19 cellular contexts compared by ENCODE assay signal in the genomic region with DNA sequence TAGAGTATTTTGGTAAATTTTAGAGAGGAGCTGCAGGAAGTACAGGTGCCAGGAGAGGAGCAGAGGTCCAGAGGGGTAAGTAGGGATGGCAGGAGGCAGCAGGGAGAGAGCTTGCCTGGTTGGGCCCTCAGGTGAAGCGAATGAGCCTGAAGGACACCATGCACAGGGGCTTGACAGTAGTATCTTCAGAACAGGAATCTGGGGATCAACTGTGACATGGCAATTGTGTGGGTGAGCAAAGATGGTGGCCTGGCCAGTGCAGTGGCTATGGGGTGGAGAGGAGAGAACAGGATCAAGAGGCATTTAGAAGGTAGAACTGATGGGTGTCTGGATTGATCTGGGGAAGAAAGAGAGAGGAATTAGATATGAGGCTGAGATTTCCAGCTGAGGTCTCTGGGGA.
A peak's percentile ranks its signal among the peaks of the same experiment; 100 is the strongest.
DNase-seq lines count a peak whose midpoint lies in the region; ATAC-seq, FAIRE-seq and TF ChIP-seq lines count a peak whose summit lies in the region.
"Had no signal": no experiment of that assay in that cellular context is flagged by ENCODE, and none has a peak within 500 bp of the region (broad histone marks: within the 10 kb centered on the region; RNA-seq: fewer than 3 reads in every experiment).

No MANE protein-coding gene starts in this region.

- ATAC-seq in activated CD4-positive, alpha-beta T cell treated with anti-CD3 and anti-CD28 coated beads for 36 hours: no peak
- ATAC-seq in natural killer cell (no peak), HG02970 (IDR thresholded peaks at IDR 0.05; ENCODE audit: low FRiP score, unreplicated experiment) (no peak)
- ATAC-seq: A549 had no signal

- H3K4me1 Mint-ChIP-seq in activated CD4-positive, alpha-beta T cell treated with anti-CD3 and anti-CD28 coated beads for 36 hours: peaks cover 33% of the 10 kb centered on the region
- peaks cover 25 to 45% (median 35%) of the 10 kb centered on the region in 4 donors for H3K4me1 Mint-ChIP-seq in CD4-positive, alpha-beta memory T cell
- peaks cover 33% of the 10 kb centered on the region for H3K4me1 Mint-ChIP-seq in activated naive CD8-positive, alpha-beta T cell treated with anti-CD3 and anti-CD28 coated beads for 36 hours
- H3K4me1 Mint-ChIP-seq in natural killer cell: peaks cover 25 to 29% of the 10 kb centered on the region in 2 donors

- H3K4me1 ChIP-seq in CD4-positive, alpha-beta memory T cell (ENCODE audit: insufficient read depth, low read length): peaks cover 44% of the 10 kb centered on the region

- intact Hi-C loops in activated CD4-positive, alpha-beta T cell treated with anti-CD3 and anti-CD28 coated beads for 36 hours (cut with DNase I, micrococcal nuclease): loop anchor here (5.0 to 10.0 kb wide), 2 partner anchors 177 to 289 kb away; partner anchors contain the start of gene CDC25B (in 1 of the 2)
- intact Hi-C loops in CD4-positive, alpha-beta memory T cell (cut with micrococcal nuclease): loop anchor here (2.0 to 10.0 kb wide), 2 partner anchors 45 to 259 kb away; partner anchors contain the start of gene AP5S1
- intact Hi-C loops in natural killer cell (cut with micrococcal nuclease): loop anchor here (2.0 to 10.0 kb wide), 2 partner anchors 69 to 299 kb away; partner anchors contain the start of genes CENPB, RNF24 and SPEF1

- H3K36me3 ChIP-seq in CD4-positive, alpha-beta memory T cell (ENCODE audit: insufficient read depth, low read length): no peaks in the 10 kb centered on the region

- peaks cover 6% of the 10 kb centered on the region for H3K36me3 Mint-ChIP-seq in activated CD4-positive, alpha-beta T cell treated with anti-CD3 and anti-CD28 coated beads for 36 hours (ENCODE audit: low read depth)
- peaks cover 3 to 9% of the 10 kb centered on the region in 2 donors for H3K36me3 Mint-ChIP-seq in CD4-positive, alpha-beta memory T cell
- peaks cover 9% of the 10 kb centered on the region for H3K36me3 Mint-ChIP-seq in activated naive CD8-positive, alpha-beta T cell treated with anti-CD3 and anti-CD28 coated beads for 36 hours
- H3K36me3 Mint-ChIP-seq in natural killer cell: peaks cover 6% of the 10 kb centered on the region

- no peak for DNase-seq in activated CD4-positive, alpha-beta T cell treated with anti-CD3 and anti-CD28 coated beads for 36 hours
- DNase-seq in activated CD4-positive, alpha-beta T cell treated with anti-CD3 and anti-CD28 coated beads for 48 hours: no peak
- DNase-seq in CD4-positive, alpha-beta memory T cell: no peak
- DNase-seq in activated naive CD8-positive, alpha-beta T cell treated with anti-CD3 and anti-CD28 coated beads for 36 hours: no peak
- DNase-seq in natural killer cell (no peak), GM19239 (ENCODE audit: insufficient read length, low spot score) (no peak), SHP77 treated with DMSO at 0.1 percent for 48 hours (lab: John Stamatoyannopoulos, UW) (no peak)
- DNase-seq: caudate nucleus; effector CD8-positive, alpha-beta T cell; H9; hippocampal formation; Karpas-422; NCI-H1105 treated with DMSO at 0.1 percent for 48 hours; NCI-H774; PC-9 had no signal

- H3K4me3 ChIP-seq in CD4-positive, alpha-beta memory T cell (ENCODE audit: low read length in 2 of 2): no peak overlapping the region
- H3K4me3 ChIP-seq: A549, PC-9 had no signal

- CTCF ChIA-PET in activated CD4-positive, alpha-beta T cell treated with anti-CD3 and anti-CD28 coated beads for 36 hours (lab: Charles Lee): interaction anchor here (0.6 to 3.9 kb wide), 18 partner anchors 12 to 407 kb away, joined by 3 to 16 read pairs (median 4); no protein-coding TSS in a partner anchor
- CTCF ChIA-PET in CD4-positive, alpha-beta memory T cell (lab: Charles Lee; ENCODE audit: partially characterized antibody): interaction anchor here (0.7 to 6.1 kb wide), 25 partner anchors 9 to 407 kb away, joined by 3 to 97 read pairs (median 4); partner anchors contain the start of genes ADISSP, AP5S1 and RNF24

- H3K27ac ChIP-seq in CD4-positive, alpha-beta memory T cell (ENCODE audit: low read depth, low read length): no peak overlapping the region
- H3K27ac ChIP-seq: PC-9 had no signal

- H3K27me3 ChIP-seq in CD4-positive, alpha-beta memory T cell (ENCODE audit: insufficient read depth, low read length): no peaks in the 10 kb centered on the region

- H3K27me3 Mint-ChIP-seq in activated CD4-positive, alpha-beta T cell treated with anti-CD3 and anti-CD28 coated beads for 36 hours: peaks cover 7% of the 10 kb centered on the region
- no peaks in the 10 kb centered on the region for H3K27me3 Mint-ChIP-seq in CD4-positive, alpha-beta memory T cell
- H3K27me3 Mint-ChIP-seq in activated naive CD8-positive, alpha-beta T cell treated with anti-CD3 and anti-CD28 coated beads for 36 hours: peaks cover 9% of the 10 kb centered on the region
- H3K27me3 Mint-ChIP-seq in natural killer cell (ENCODE audit: low read depth in 2 of 2): peaks cover 17% of the 10 kb centered on the region in 2 donors
- H3K27me3 Mint-ChIP-seq: stimulated activated naive CD8-positive, alpha-beta T cell treated with anti-CD3 and anti-CD28 coated beads, Interleukin-15, Interleukin-2, amounts not matched to agents 100 ng/mL and 50 ng/mL, for 24 hours had no signal

- POLR2A ChIA-PET in activated CD4-positive, alpha-beta T cell treated with anti-CD3 and anti-CD28 coated beads for 36 hours (lab: Charles Lee): no interaction called here
- POLR2A ChIA-PET in CD4-positive, alpha-beta memory T cell (lab: Charles Lee; ENCODE audit: partially characterized antibody): interaction anchor here (0.5 to 4.2 kb wide), 11 partner anchors 8 to 316 kb away, joined by 3 to 36 read pairs (median 7); partner anchors contain the start of genes ADISSP and RNF24

- no peak for TF ChIP-seq CTCF in natural killer cell (IDR thresholded peaks at IDR 0.05)

- H3K9me3 Mint-ChIP-seq in activated CD4-positive, alpha-beta T cell treated with anti-CD3 and anti-CD28 coated beads for 36 hours (ENCODE audit: low read depth): peaks cover 6% of the 10 kb centered on the region
- peaks cover 0 to 10% (median 7%) of the 10 kb centered on the region in 8 donors for H3K9me3 Mint-ChIP-seq in CD4-positive, alpha-beta memory T cell
- peaks cover 5% of the 10 kb centered on the region for H3K9me3 Mint-ChIP-seq in activated naive CD8-positive, alpha-beta T cell treated with anti-CD3 and anti-CD28 coated beads for 36 hours
- peaks cover 0 to 3% of the 10 kb centered on the region in 2 donors for H3K9me3 Mint-ChIP-seq in natural killer cell

- FAIRE-seq in GM19239 (lab: Jason Lieb, UNC): no peak
- FAIRE-seq: A549, keratinocyte had no signal

- no peak overlapping the region for H3K4me3 Mint-ChIP-seq in activated CD4-positive, alpha-beta T cell treated with anti-CD3 and anti-CD28 coated beads for 36 hours
- peak overlapping the region in 6 of 8 donors; percentile 7 to 75 (median 24) for H3K4me3 Mint-ChIP-seq in CD4-positive, alpha-beta memory T cell
- H3K4me3 Mint-ChIP-seq in activated naive CD8-positive, alpha-beta T cell treated with anti-CD3 and anti-CD28 coated beads for 36 hours: no peak overlapping the region
- peak overlapping the region; percentile 33 for H3K4me3 Mint-ChIP-seq in natural killer cell
- H3K4me3 Mint-ChIP-seq: stimulated activated naive CD8-positive, alpha-beta T cell treated with anti-CD3 and anti-CD28 coated beads, Interleukin-15, Interleukin-2, amounts not matched to agents 100 ng/mL and 50 ng/mL, for 24 hours had no signal

- peak overlapping the region; percentile 44 for H3K27ac Mint-ChIP-seq in activated CD4-positive, alpha-beta T cell treated with anti-CD3 and anti-CD28 coated beads for 36 hours
- H3K27ac Mint-ChIP-seq in CD4-positive, alpha-beta memory T cell: peak overlapping the region; percentile 37 to 96 (median 90)
- peak overlapping the region; percentile 62 for H3K27ac Mint-ChIP-seq in activated naive CD8-positive, alpha-beta T cell treated with anti-CD3 and anti-CD28 coated beads for 36 hours
- H3K27ac Mint-ChIP-seq in natural killer cell: peak overlapping the region in 1 of 2 donors; percentile 73
- H3K27ac Mint-ChIP-seq: stimulated activated naive CD8-positive, alpha-beta T cell treated with anti-CD3 and anti-CD28 coated beads, Interleukin-15, Interleukin-2, amounts not matched to agents 100 ng/mL and 50 ng/mL, for 24 hours had no signal

- no peaks in the 10 kb centered on the region for H3K9me3 ChIP-seq in CD4-positive, alpha-beta memory T cell (ENCODE audit: control insufficient read depth in 1 of 2, low read length in 2 of 2)
- H3K9me3 ChIP-seq: A549 had no signal

Comparison
In these comparisons a context has a peak if more than half of its experiments do, and no peak if none do; other contexts are left out.
1. H3K4me3 Mint-ChIP-seq: peak in CD4-positive, alpha-beta memory T cell (6 of 8) and natural killer cell (single experiment); none in activated CD4-positive, alpha-beta T cell treated with anti-CD3 and anti-CD28 coated beads for 36 hours (single experiment) and activated naive CD8-positive, alpha-beta T cell treated with anti-CD3 and anti-CD28 coated beads for 36 hours (single experiment).